Comparison of ENCODE assay signal across 15 cellular contexts in the genomic region with DNA sequence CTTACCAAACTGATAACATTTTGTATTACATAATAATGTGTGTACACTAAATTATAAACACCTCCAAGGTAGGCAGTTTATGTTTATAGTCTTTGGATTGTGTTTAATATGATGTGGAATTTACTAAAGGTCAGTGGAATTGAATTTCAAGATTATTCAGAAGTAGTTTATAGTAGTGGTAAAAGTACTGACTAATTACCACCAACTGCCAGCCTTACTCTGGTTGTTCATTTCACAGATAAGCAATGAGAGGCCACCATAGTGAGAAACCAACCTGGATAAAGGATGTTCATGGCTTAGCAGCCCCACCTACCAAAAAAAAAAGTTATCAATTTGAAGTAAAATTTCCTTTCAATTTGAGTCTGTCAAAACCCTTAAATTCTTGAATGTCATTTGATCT.
"Had no signal": no experiment of that assay in that cellular context is flagged by ENCODE, and none has a peak within 500 bp of the region (broad histone marks: within the 10 kb centered on the region; RNA-seq: fewer than 3 reads in every experiment).

No MANE protein-coding gene starts in this region.

- H3K27me3 ChIP-seq: sigmoid colon had no signal

- ATAC-seq: activated T-cell treated with anti-CD3 and anti-CD28 coated beads, Interleukin-2, amount 50 U/mL, for 4 hours; lower lobe of right lung; stimulated activated naive B cell treated with anti-CD40 and anti-IgM and Interleukin-4, amounts not matched to agents 10 μg/mL and 1 μg/mL and 100 μg/mL, for 72 hours; WTC11 had no signal

- H3K4me1 ChIP-seq: lower lobe of right lung had no signal

- H3K27ac ChIP-seq: lower lobe of right lung, sigmoid colon, thoracic aorta had no signal

- H3K36me3 ChIP-seq: lower lobe of right lung, sigmoid colon, thoracic aorta had no signal

- H3K9me3 ChIP-seq: lower lobe of right lung, sigmoid colon, thoracic aorta had no signal

- H3K4me3 ChIP-seq: lower lobe of right lung, sigmoid colon, thoracic aorta had no signal

- DNase-seq: activated CD4-positive, alpha-beta T cell treated with anti-CD3 and anti-CD28 coated beads, Interleukin-2, amount 50 U/mL, for 4 hours; activated CD8-positive, alpha-beta memory T cell treated with anti-CD3 and anti-CD28 coated beads, Interleukin-2, amount 50 U/mL, for 48 hours; activated naive CD4-positive, alpha-beta T cell treated with anti-CD3 and anti-CD28 coated beads for 36 hours; activated naive CD8-positive, alpha-beta T cell treated with anti-CD3 and anti-CD28 coated beads, Interleukin-2, amount 10 ng/mL, durations not matched to agents 7 days and 5 days; activated T-cell treated with anti-CD3 and anti-CD28 coated beads, Interleukin-2, amount 50 U/mL, for 4 hours; effector CD4-positive, alpha-beta T cell; lower lobe of right lung; naive B cell; sigmoid colon; stimulated activated CD4-positive, alpha-beta T cell treated with anti-CD3 and anti-CD28 coated beads, Interleukin-2, amount 100 ng/mL, for 48 hours; stimulated activated CD8-positive, alpha-beta memory T cell treated with anti-CD3 and anti-CD28 coated beads, Interleukin-4, amount 100 ng/mL, for 48 hours; stimulated activated naive B cell treated with anti-CD40 and anti-IgM and Interleukin-4, amounts not matched to agents 10 μg/mL and 1 μg/mL and 100 μg/mL, for 72 hours; T1000 had no signal
